7 cellular contexts compared by ENCODE assay signal in the genomic region with DNA sequence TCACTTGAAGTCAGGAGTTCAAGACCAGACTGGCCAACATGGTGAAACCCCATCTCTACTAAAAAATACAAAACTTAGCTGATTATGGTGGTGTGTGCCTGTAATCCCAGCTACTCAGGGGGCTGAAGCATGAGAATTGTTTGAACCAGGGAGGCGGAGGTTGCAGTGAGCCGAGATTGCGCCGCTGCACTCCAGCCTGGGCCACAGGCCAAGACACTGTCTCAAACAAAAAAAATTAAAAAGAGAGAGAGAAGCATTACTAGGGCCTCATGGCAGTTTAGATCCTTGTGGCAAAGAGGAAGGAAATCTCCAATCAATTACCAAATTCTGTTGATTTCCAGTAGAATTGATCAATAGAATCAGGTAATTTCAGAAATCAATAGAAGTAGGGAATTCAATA. TPM values are rescaled to one million over a fixed set of nuclear protein-coding genes. Genes with fewer than 3 reads are reported as not detected.
"Had no signal": no experiment of that assay in that cellular context is flagged by ENCODE, and none has a peak within 500 bp of the region (broad histone marks: within the 10 kb centered on the region; RNA-seq: fewer than 3 reads in every experiment).

No MANE protein-coding gene starts in this region.

RNA-seq across cellular contexts. Expression of a gene that starts 16.9 kb away (rescaled TPM):
- total RNA-seq: activated B cell treated with CpG ODN at 0.5 μM for 24 hours; activated CD8-positive, alpha-beta T cell treated with anti-CD3 and anti-CD28 coated beads for 36 hours; activated T-helper 17 cell treated with anti-CD3 and anti-CD28 coated beads, Interleukin-2, amount 50 U/mL, for 72 hours; chondrocyte; fibroblast of villous mesenchyme; glomerular endothelial cell; T-helper 17 cell had no signal
